Comparison of ENCODE assay signal across 18 cellular contexts in the genomic region with DNA sequence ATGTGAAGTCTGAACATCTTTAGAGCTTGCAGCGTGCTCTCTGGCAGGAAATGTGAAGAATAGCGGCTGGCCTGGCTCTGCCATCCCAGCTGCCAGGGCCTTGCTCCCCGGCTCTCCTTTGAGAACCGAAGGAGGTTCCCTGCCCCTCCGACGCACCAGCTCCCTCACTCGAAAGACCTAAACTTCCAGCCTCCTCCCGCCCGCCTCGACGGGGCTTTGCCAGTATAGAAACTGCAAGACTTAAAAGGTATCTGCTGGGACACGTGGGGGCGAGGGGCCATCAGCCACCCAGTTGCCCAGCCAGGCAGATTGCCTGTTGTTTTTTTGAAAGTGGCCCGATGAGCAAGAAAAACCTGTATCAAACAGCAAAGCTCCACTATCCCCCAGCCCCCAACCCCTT.
DNase-seq lines count a peak whose midpoint lies in the region; TF ChIP-seq lines count a peak whose summit lies in the region.
"Had no signal": no experiment of that assay in that cellular context is flagged by ENCODE, and none has a peak within 500 bp of the region (broad histone marks: within the 10 kb centered on the region; RNA-seq: fewer than 3 reads in every experiment).

No MANE protein-coding gene starts in this region.

- intact Hi-C loops in activated CD4-positive, alpha-beta T cell treated with anti-CD3 and anti-CD28 coated beads, Interleukin-2, amount 10 ng/mL, durations not matched to agents 24 days and 14 days (cut with micrococcal nuclease): no loop called here
- intact Hi-C loops in esophagus muscularis mucosa (cut with DNase I) (no loop called here), spleen (cut with DNase I; ENCODE audit: low total_unique reads) (no loop called here)

- TF ChIP-seq EP300 in esophagus muscularis mucosa (IDR thresholded peaks at IDR 0.05): no peak

- no peak for TF ChIP-seq CTCF in esophagus muscularis mucosa (IDR thresholded peaks at IDR 0.05)
- TF ChIP-seq CTCF in spleen (IDR thresholded peaks at IDR 0.05 in 8 of 11, conservative IDR thresholded peaks at IDR 0.05 in 3 of 11): no peak

- WGBS in esophagus muscularis mucosa: 72% methylated on average over 14 of the region's 14 CpGs
- WGBS in spleen, 5 donors: 64 to 74% (median 71%) methylated on average over 14 of the region's 14 CpGs

- H3K4me1 Mint-ChIP-seq in activated CD4-positive, alpha-beta T cell treated with anti-CD3 and anti-CD28 coated beads, Interleukin-2, amount 10 ng/mL, durations not matched to agents 24 days and 14 days: no peaks in the 10 kb centered on the region
- H3K4me1 Mint-ChIP-seq: B cell had no signal

- H3K27me3 ChIP-seq in esophagus muscularis mucosa: peaks cover 0 to 8% (median 0%) of the 10 kb centered on the region in 4 donors
- H3K27me3 ChIP-seq in spleen (replicated peaks in 1 of 7): peaks cover 0 to 11% (median 0%) of the 10 kb centered on the region in 7 donors
- H3K27me3 ChIP-seq: BLaER1 treated with 17β-estradiol and CSF1 and Interleukin-3, amounts not matched to agents 10 nM and 100 nM had no signal

- H3K36me3 Mint-ChIP-seq in activated CD4-positive, alpha-beta T cell treated with anti-CD3 and anti-CD28 coated beads, Interleukin-2, amount 10 ng/mL, durations not matched to agents 24 days and 14 days (ENCODE audit: low read depth): no peaks in the 10 kb centered on the region
- H3K36me3 Mint-ChIP-seq: CD8-positive, alpha-beta T cell had no signal

- H3K9me3 ChIP-seq in esophagus muscularis mucosa (no peaks in the 10 kb centered on the region), spleen (no peaks in the 10 kb centered on the region)
- H3K9me3 ChIP-seq: A549; BLaER1 treated with 17β-estradiol and CSF1 and Interleukin-3, amounts not matched to agents 10 nM and 100 nM; Caco-2 had no signal

- no peaks in the 10 kb centered on the region for H3K27me3 Mint-ChIP-seq in activated CD4-positive, alpha-beta T cell treated with anti-CD3 and anti-CD28 coated beads, Interleukin-2, amount 10 ng/mL, durations not matched to agents 24 days and 14 days

- H3K4me1 ChIP-seq in esophagus muscularis mucosa (no peaks in the 10 kb centered on the region), spleen (no peaks in the 10 kb centered on the region)
- H3K4me1 ChIP-seq: A549, Caco-2 had no signal

- no peaks in the 10 kb centered on the region for H3K9me3 Mint-ChIP-seq in activated CD4-positive, alpha-beta T cell treated with anti-CD3 and anti-CD28 coated beads, Interleukin-2, amount 10 ng/mL, durations not matched to agents 24 days and 14 days
- H3K9me3 Mint-ChIP-seq: CD8-positive, alpha-beta T cell had no signal

- H3K36me3 ChIP-seq in esophagus muscularis mucosa (no peaks in the 10 kb centered on the region), spleen (no peaks in the 10 kb centered on the region)
- H3K36me3 ChIP-seq: BLaER1 treated with 17β-estradiol and CSF1 and Interleukin-3, amounts not matched to agents 10 nM and 100 nM had no signal

- H3K27ac ChIP-seq in esophagus muscularis mucosa (replicated peaks in 1 of 4) (no peak overlapping the region), spleen (no peak overlapping the region)
- H3K27ac ChIP-seq: 22Rv1; A549; BLaER1 treated with 17β-estradiol and CSF1 and Interleukin-3, amounts not matched to agents 10 nM and 100 nM; C4-2B had no signal

- H3K27ac Mint-ChIP-seq in activated CD4-positive, alpha-beta T cell treated with anti-CD3 and anti-CD28 coated beads, Interleukin-2, amount 10 ng/mL, durations not matched to agents 24 days and 14 days: no peak overlapping the region
- H3K27ac Mint-ChIP-seq: B cell; CD4-positive, alpha-beta T cell; CD8-positive, alpha-beta T cell had no signal

- DNase-seq in activated CD4-positive, alpha-beta T cell treated with anti-CD3 and anti-CD28 coated beads, Interleukin-2, amount 10 ng/mL, durations not matched to agents 24 days and 14 days: peak; percentile 32
- DNase-seq in activated CD4-positive, alpha-beta T cell treated with anti-CD3 and anti-CD28 coated beads for 1 hour: no peak
- DNase-seq in esophagus muscularis mucosa (ENCODE audit: extremely low spot score) (peak; percentile 90), spleen (peak; percentile 56), GM19238 (ENCODE audit: insufficient read length, low spot score) (no peak)
- no peak for DNase-seq in activated effector memory CD4-positive, alpha-beta T cell treated with anti-CD3 and anti-CD28 coated beads, Interleukin-2, amount 50 U/mL, for 16 hours
- DNase-seq: AML-193; Caco-2; Calu3; CD4-positive, alpha-beta T cell; CD8-positive, alpha-beta T cell; DMS79 treated with DMSO at 0.1 percent for 48 hours; GF-D8 had no signal

- TF ChIP-seq POLR2A in esophagus muscularis mucosa (IDR thresholded peaks at IDR 0.05; ENCODE audit: low read depth): no peak
- no peak for TF ChIP-seq POLR2A in spleen (IDR thresholded peaks at IDR 0.05)

- no peak overlapping the region for H3K4me3 ChIP-seq in esophagus muscularis mucosa
- H3K4me3 ChIP-seq in spleen: no peak overlapping the region
- H3K4me3 ChIP-seq: A549; BLaER1 treated with 17β-estradiol and CSF1 and Interleukin-3, amounts not matched to agents 10 nM and 100 nM had no signal

- no peak overlapping the region for H3K4me3 Mint-ChIP-seq in activated CD4-positive, alpha-beta T cell treated with anti-CD3 and anti-CD28 coated beads, Interleukin-2, amount 10 ng/mL, durations not matched to agents 24 days and 14 days
- H3K4me3 Mint-ChIP-seq: B cell; CD4-positive, alpha-beta T cell; CD8-positive, alpha-beta T cell had no signal

Comparison
In these comparisons a context has a peak if more than half of its experiments do, and no peak if none do; other contexts are left out.
1. DNase-seq: peak in activated CD4-positive, alpha-beta T cell treated with anti-CD3 and anti-CD28 coated beads, Interleukin-2, amount 10 ng/mL, durations not matched to agents 24 days and 14 days (single experiment), esophagus muscularis mucosa (single experiment) and spleen (single experiment); none in activated CD4-positive, alpha-beta T cell treated with anti-CD3 and anti-CD28 coated beads for 1 hour (single experiment), activated effector memory CD4-positive, alpha-beta T cell treated with anti-CD3 and anti-CD28 coated beads, Interleukin-2, amount 50 U/mL, for 16 hours (single experiment) and GM19238 (single experiment).